Comparison of ENCODE assay signal across 8 cellular contexts in genomic region chr9:86202338-86202882, GRCh38. TPM values are rescaled to one million over a fixed set of nuclear protein-coding genes. Genes with fewer than 3 reads are reported as not detected.
DNase-seq lines count a peak whose midpoint lies in the region; ATAC-seq and TF ChIP-seq lines count a peak whose summit lies in the region.

No MANE protein-coding gene starts in this region.

- H4K20me1 ChIP-seq in DOHH2 (ENCODE audit: control insufficient read depth, insufficient read depth, low read depth, low read length) (no peaks in the 10 kb centered on the region), KMS-11 (ENCODE audit: insufficient read depth) (no peaks in the 10 kb centered on the region)

- no peak overlapping the region for H3K4me3 ChIP-seq in DOHH2 (ENCODE audit: low read length)
- H3K4me3 ChIP-seq in KMS-11 (IDR thresholded peaks at IDR 0.05; ENCODE audit: insufficient read depth, low read depth, low read length): no peak overlapping the region
- H3K4me3 ChIP-seq in colonic mucosa: no peak overlapping the region
- H3K4me3 ChIP-seq in tibial nerve: no peak overlapping the region

- no peaks in the 10 kb centered on the region for H3K4me1 ChIP-seq in DOHH2 (ENCODE audit: control insufficient read depth, low read length)
- H3K4me1 ChIP-seq in KMS-11 (ENCODE audit: low read depth, poor library complexity, severe bottlenecking): no peaks in the 10 kb centered on the region
- no peaks in the 10 kb centered on the region for H3K4me1 ChIP-seq in colonic mucosa
- H3K4me1 ChIP-seq in tibial nerve: peaks cover 0 to 6% (median 0%) of the 10 kb centered on the region in 4 donors

- WGBS in tibial nerve, 2 donors: 23 to 27% methylated on average over 5 of the region's 5 CpGs

- no peak for TF ChIP-seq POLR2A in tibial nerve (IDR thresholded peaks at IDR 0.05)

- H3K27me3 ChIP-seq in DOHH2 (ENCODE audit: control insufficient read depth, low read length): peaks cover 5% of the 10 kb centered on the region; the same call in 1 of the 2 replicates
- no peaks in the 10 kb centered on the region for H3K27me3 ChIP-seq in KMS-11 (ENCODE audit: insufficient read depth, low read depth)
- no peaks in the 10 kb centered on the region for H3K27me3 ChIP-seq in colonic mucosa
- H3K27me3 ChIP-seq in tibial nerve: no peaks in the 10 kb centered on the region

- H3K79me2 ChIP-seq in DOHH2 (ENCODE audit: control insufficient read depth, low read length) (no peaks in the 10 kb centered on the region), KMS-11 (ENCODE audit: insufficient read depth, low read depth) (no peaks in the 10 kb centered on the region)

- TF ChIP-seq EP300 in tibial nerve (IDR thresholded peaks at IDR 0.05): no peak

- ATAC-seq in GM21390 (IDR thresholded peaks at IDR 0.05; ENCODE audit: unreplicated experiment) (peak; percentile 81), SK-N-SH treated with all-trans-retinoic acid at 6 μM for 48 hours (peak; percentile 96), HG03045 (IDR thresholded peaks at IDR 0.05; ENCODE audit: unreplicated experiment) (no peak)

- DNase-seq in colonic mucosa: no peak
- peak; percentile 54 to 66 for DNase-seq in lung microvascular endothelial cell (ENCODE audit: low read depth in 2 of 2)
- DNase-seq in tibial nerve (ENCODE audit: low spot score in 2 of 2): no peak

- TF ChIP-seq CTCF in DOHH2 (IDR thresholded peaks at IDR 0.05; ENCODE audit: low read depth, low read length, poor library complexity, severe bottlenecking): peak; percentile 76
- peak; percentile 87 for TF ChIP-seq CTCF in KMS-11 (conservative IDR thresholded peaks at IDR 0.05; ENCODE audit: low read depth, low read length)
- TF ChIP-seq CTCF in colonic mucosa (IDR thresholded peaks at IDR 0.05): peak; percentile 66
- TF ChIP-seq CTCF in tibial nerve (IDR thresholded peaks at IDR 0.05): peak; percentile 56 to 74 (median 65)

- no peaks in the 10 kb centered on the region for H3F3A ChIP-seq in DOHH2 (ENCODE audit: control insufficient read depth, insufficient read depth)

- H3K9me2 ChIP-seq in DOHH2 (replicated peaks; ENCODE audit: control insufficient read depth, low read length): no peaks in the 10 kb centered on the region

- intact Hi-C loops in colonic mucosa (cut with DNase I): no loop called here

- H3K9ac ChIP-seq in KMS-11 (no peak overlapping the region), colonic mucosa (ENCODE audit: low read depth in 2 of 2, low read length in 2 of 2) (no peak overlapping the region)

- H3K4me2 ChIP-seq in DOHH2 (ENCODE audit: low read length) (no peak overlapping the region), KMS-11 (no peak overlapping the region)

- H3K9me3 ChIP-seq in DOHH2 (ENCODE audit: control insufficient read depth, insufficient read depth, low read length) (no peaks in the 10 kb centered on the region), colonic mucosa (no peaks in the 10 kb centered on the region), tibial nerve (no peaks in the 10 kb centered on the region)

- H3K27ac ChIP-seq in DOHH2 (ENCODE audit: low read depth, low read length): no peak overlapping the region
- no peak overlapping the region for H3K27ac ChIP-seq in KMS-11
- no peak overlapping the region for H3K27ac ChIP-seq in colonic mucosa
- no peak overlapping the region for H3K27ac ChIP-seq in tibial nerve

- no peak overlapping the region for H2AFZ ChIP-seq in KMS-11 (ENCODE audit: low read depth)

- H3K36me3 ChIP-seq in DOHH2 (ENCODE audit: control insufficient read depth, low read length) (no peaks in the 10 kb centered on the region), KMS-11 (ENCODE audit: insufficient read depth) (no peaks in the 10 kb centered on the region), colonic mucosa (no peaks in the 10 kb centered on the region), tibial nerve (no peaks in the 10 kb centered on the region)

TF ChIP-seq in SK-N-SH treated with all-trans-retinoic acid at 6 μM for 48 hours, 23 proteins besides CTCF, POLR2A, EP300 and RAD21:
- no peak for TF ChIP-seq ZNF565 (CRISPR knock-in tag; conservative IDR thresholded peaks at IDR 0.05; ENCODE audit: low read depth)
- TF ChIP-seq SNAI2 (CRISPR knock-in tag; IDR thresholded peaks at IDR 0.05): no peak
- TF ChIP-seq ZNF70 (CRISPR knock-in tag; IDR thresholded peaks at IDR 0.05): no peak
- TF ChIP-seq, protein P1, sequence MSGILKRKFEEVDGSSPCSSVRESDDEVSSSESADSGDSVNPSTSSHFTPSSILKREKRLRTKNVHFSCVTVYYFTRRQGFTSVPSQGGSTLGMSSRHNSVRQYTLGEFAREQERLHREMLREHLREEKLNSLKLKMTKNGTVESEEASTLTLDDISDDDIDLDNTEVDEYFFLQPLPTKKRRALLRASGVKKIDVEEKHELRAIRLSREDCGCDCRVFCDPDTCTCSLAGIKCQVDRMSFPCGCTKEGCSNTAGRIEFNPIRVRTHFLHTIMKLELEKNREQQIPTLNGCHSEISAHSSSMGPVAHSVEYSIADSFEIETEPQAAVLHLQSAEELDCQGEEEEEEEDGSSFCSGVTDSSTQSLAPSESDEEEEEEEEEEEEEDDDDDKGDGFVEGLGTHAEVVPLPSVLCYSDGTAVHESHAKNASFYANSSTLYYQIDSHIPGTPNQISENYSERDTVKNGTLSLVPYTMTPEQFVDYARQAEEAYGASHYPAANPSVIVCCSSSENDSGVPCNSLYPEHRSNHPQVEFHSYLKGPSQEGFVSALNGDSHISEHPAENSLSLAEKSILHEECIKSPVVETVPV (CRISPR knock-in tag; IDR thresholded peaks at IDR 0.05): no peak
- TF ChIP-seq TCF4 (CRISPR knock-in tag; IDR thresholded peaks at IDR 0.05; ENCODE audit: borderline replicate concordance): no peak
- TF ChIP-seq POU6F1 (CRISPR knock-in tag; IDR thresholded peaks at IDR 0.05; ENCODE audit: borderline replicate concordance, low read depth): no peak
- TF ChIP-seq ESRRG (CRISPR knock-in tag; IDR thresholded peaks at IDR 0.05): no peak
- no peak for TF ChIP-seq TOX (CRISPR knock-in tag; IDR thresholded peaks at IDR 0.05; ENCODE audit: borderline replicate concordance)
- no peak for TF ChIP-seq PPARA (CRISPR knock-in tag; IDR thresholded peaks at IDR 0.05; ENCODE audit: borderline replicate concordance)
- TF ChIP-seq ZFP3 (CRISPR knock-in tag; IDR thresholded peaks at IDR 0.05): no peak
- no peak for TF ChIP-seq ARNTL (CRISPR knock-in tag; IDR thresholded peaks at IDR 0.05; ENCODE audit: borderline replicate concordance, low read depth)
- TF ChIP-seq, protein P2, sequence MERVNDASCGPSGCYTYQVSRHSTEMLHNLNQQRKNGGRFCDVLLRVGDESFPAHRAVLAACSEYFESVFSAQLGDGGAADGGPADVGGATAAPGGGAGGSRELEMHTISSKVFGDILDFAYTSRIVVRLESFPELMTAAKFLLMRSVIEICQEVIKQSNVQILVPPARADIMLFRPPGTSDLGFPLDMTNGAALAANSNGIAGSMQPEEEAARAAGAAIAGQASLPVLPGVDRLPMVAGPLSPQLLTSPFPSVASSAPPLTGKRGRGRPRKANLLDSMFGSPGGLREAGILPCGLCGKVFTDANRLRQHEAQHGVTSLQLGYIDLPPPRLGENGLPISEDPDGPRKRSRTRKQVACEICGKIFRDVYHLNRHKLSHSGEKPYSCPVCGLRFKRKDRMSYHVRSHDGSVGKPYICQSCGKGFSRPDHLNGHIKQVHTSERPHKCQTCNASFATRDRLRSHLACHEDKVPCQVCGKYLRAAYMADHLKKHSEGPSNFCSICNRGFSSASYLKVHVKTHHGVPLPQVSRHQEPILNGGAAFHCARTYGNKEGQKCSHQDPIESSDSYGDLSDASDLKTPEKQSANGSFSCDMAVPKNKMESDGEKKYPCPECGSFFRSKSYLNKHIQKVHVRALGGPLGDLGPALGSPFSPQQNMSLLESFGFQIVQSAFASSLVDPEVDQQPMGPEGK (CRISPR knock-in tag; IDR thresholded peaks at IDR 0.05; ENCODE audit: borderline replicate concordance): no peak
- no peak for TF ChIP-seq TSHZ2 (CRISPR knock-in tag; IDR thresholded peaks at IDR 0.05)

RNA-seq across cellular contexts. Expression of gene C9orf153, which starts 57.0 kb away (rescaled TPM):
- not detected for total RNA-seq in colonic mucosa
- total RNA-seq in lung microvascular endothelial cell: under 0.01 TPM in 1 of 2 replicates, not detected in the other
- 1 to 10 TPM in 2 of 4 donors, under 1 TPM in 2; 0.66 to 2.9 (median 1.2) TPM for total RNA-seq in tibial nerve

Comparison
In these comparisons a context has a peak if more than half of its experiments do, and no peak if none do; other contexts are left out.
1. DNase-seq: peak in lung microvascular endothelial cell (2 of 2); none in colonic mucosa (single experiment) and tibial nerve (0 of 2).
2. Peak in every context shown above with its lines, with median percentiles within 50 percentile points of each other: CTCF ChIP-seq.